Comparison of ENCODE assay signal across 13 cellular contexts in the genomic region with DNA sequence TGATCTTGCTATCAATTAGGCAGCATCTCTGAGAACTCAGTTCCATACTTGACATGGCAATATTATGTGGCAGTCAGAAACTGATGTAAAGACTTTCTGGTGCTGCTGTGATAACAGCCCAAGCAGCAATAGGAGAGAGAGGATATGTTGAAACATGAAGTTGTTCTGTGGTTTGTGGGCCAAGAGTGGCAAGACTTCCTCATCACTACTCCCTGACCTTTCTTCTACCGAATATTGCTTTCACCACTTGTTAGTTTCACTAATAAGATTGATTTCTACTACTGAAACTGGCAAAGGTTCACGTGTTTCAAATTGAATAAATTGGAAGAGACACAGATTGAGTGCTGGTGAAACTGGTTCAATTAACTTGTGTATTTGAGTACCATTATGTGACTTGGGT.
A peak's percentile ranks its signal among the peaks of the same experiment; 100 is the strongest.
DNase-seq lines count a peak whose midpoint lies in the region; ATAC-seq and TF ChIP-seq lines count a peak whose summit lies in the region.
"Had no signal": no experiment of that assay in that cellular context is flagged by ENCODE, and none has a peak within 500 bp of the region (broad histone marks: within the 10 kb centered on the region; RNA-seq: fewer than 3 reads in every experiment).

No MANE protein-coding gene starts in this region.

- no peaks in the 10 kb centered on the region for H3K79me2 ChIP-seq in MM.1S (ENCODE audit: low read length)

- no peaks in the 10 kb centered on the region for H3K4me1 Mint-ChIP-seq in activated T-helper 17 cell treated with anti-CD3 and anti-CD28 coated beads, Interleukin-2, amount 50 U/mL, for 72 hours

- H2AFZ ChIP-seq in MM.1S (ENCODE audit: low read length), result no peak overlapping the region

- DNase-seq in MM.1S (peak; percentile 61), fibroblast of gingiva (ENCODE audit: low read depth) (peak; percentile 2), inferior parietal cortex (ENCODE audit: extremely low spot score) (no peak), NCI-H2171 (lab: John Stamatoyannopoulos, UW) (no peak), GM10248 (ENCODE audit: extremely low spot score) (no peak)
- DNase-seq: activated effector memory CD4-positive, alpha-beta T cell treated with Interleukin-2 at 50 U/mL for 16 hours; cortex of kidney; NCI-H526; stimulated activated CD4-positive, alpha-beta T cell treated with anti-CD3 and anti-CD28 coated beads, Interleukin-4, amount 100 ng/mL, for 1 hour; upper lobe of left lung had no signal

- no peaks in the 10 kb centered on the region for H3K27me3 ChIP-seq in BLaER1 treated with 17β-estradiol and CSF1 and Interleukin-3, amounts not matched to agents 10 nM and 100 nM
- no peaks in the 10 kb centered on the region for H3K27me3 ChIP-seq in MM.1S (replicated peaks; ENCODE audit: insufficient read depth, low read length)
- H3K27me3 ChIP-seq: upper lobe of left lung had no signal

- peak overlapping the region in 3 of 11 experiments; percentile 18 to 47 (median 37); a peak in 3 of 22 replicates for H3K9ac ChIP-seq in BLaER1 treated with 17β-estradiol and CSF1 and Interleukin-3, amounts not matched to agents 10 nM and 100 nM
- H3K9ac ChIP-seq in MM.1S (ENCODE audit: low read length), result no peak overlapping the region

- no peak overlapping the region for H3K4me3 Mint-ChIP-seq in activated T-helper 17 cell treated with anti-CD3 and anti-CD28 coated beads, Interleukin-2, amount 50 U/mL, for 72 hours

- no peaks in the 10 kb centered on the region for H3F3A ChIP-seq in MM.1S (ENCODE audit: insufficient read depth, low read length)

- POLR2A ChIA-PET in GM10248 (lab: Yijun Ruan, JAX), result no interaction called here

- no peak overlapping the region for H3K27ac Mint-ChIP-seq in activated T-helper 17 cell treated with anti-CD3 and anti-CD28 coated beads, Interleukin-2, amount 50 U/mL, for 72 hours

- H3K9me2 ChIP-seq in MM.1S (replicated peaks; ENCODE audit: insufficient read depth, low read length), result no peaks in the 10 kb centered on the region

- no peaks in the 10 kb centered on the region for H3K36me3 ChIP-seq in BLaER1 treated with 17β-estradiol and CSF1 and Interleukin-3, amounts not matched to agents 10 nM and 100 nM
- no peaks in the 10 kb centered on the region for H3K36me3 ChIP-seq in MM.1S (replicated peaks; ENCODE audit: insufficient read depth, low read length)
- H3K36me3 ChIP-seq: upper lobe of left lung had no signal

- CTCF ChIA-PET in GM10248 (lab: Yijun Ruan, JAX), result no interaction called here

- no peaks in the 10 kb centered on the region for H3K27me3 Mint-ChIP-seq in activated T-helper 17 cell treated with anti-CD3 and anti-CD28 coated beads, Interleukin-2, amount 50 U/mL, for 72 hours

- peaks cover 0 to 29% (median 17%) of the 10 kb centered on the region in 10 experiments; a peak in 14 of 20 replicates for H3K4me1 ChIP-seq in BLaER1 treated with 17β-estradiol and CSF1 and Interleukin-3, amounts not matched to agents 10 nM and 100 nM
- H3K4me1 ChIP-seq in MM.1S (ENCODE audit: low read length), result 0 out of 2 replicates have a peak, but pooled peaks cover 6% of the 10 kb centered on the region
- H3K4me1 ChIP-seq: upper lobe of left lung had no signal

- H3K9me3 ChIP-seq in BLaER1 treated with 17β-estradiol and CSF1 and Interleukin-3, amounts not matched to agents 10 nM and 100 nM (replicated peaks in 1 of 11), result no peaks in the 10 kb centered on the region
- no peaks in the 10 kb centered on the region for H3K9me3 ChIP-seq in MM.1S (replicated peaks; ENCODE audit: insufficient read depth, low read length)
- H3K9me3 ChIP-seq: upper lobe of left lung had no signal

- peak overlapping the region in 7 of 11 experiments; percentile 31 to 73 (median 60); a peak in 13 of 22 replicates for H3K27ac ChIP-seq in BLaER1 treated with 17β-estradiol and CSF1 and Interleukin-3, amounts not matched to agents 10 nM and 100 nM
- no peak overlapping the region for H3K27ac ChIP-seq in MM.1S (ENCODE audit: low read length)
- H3K27ac ChIP-seq: upper lobe of left lung had no signal

- H3K9me3 Mint-ChIP-seq in activated T-helper 17 cell treated with anti-CD3 and anti-CD28 coated beads, Interleukin-2, amount 50 U/mL, for 72 hours, result peaks cover 16% of the 10 kb centered on the region

- H4K20me1 ChIP-seq in BLaER1 treated with 17β-estradiol and CSF1 and Interleukin-3, amounts not matched to agents 10 nM and 100 nM, result no peaks in the 10 kb centered on the region
- no peaks in the 10 kb centered on the region for H4K20me1 ChIP-seq in MM.1S (ENCODE audit: insufficient read depth, low read length)

- H3K4me3 ChIP-seq in BLaER1 treated with 17β-estradiol and CSF1 and Interleukin-3, amounts not matched to agents 10 nM and 100 nM, result no peak overlapping the region
- no peak overlapping the region for H3K4me3 ChIP-seq in MM.1S (ENCODE audit: low read length)
- H3K4me3 ChIP-seq: upper lobe of left lung had no signal

- H3K36me3 Mint-ChIP-seq in activated T-helper 17 cell treated with anti-CD3 and anti-CD28 coated beads, Interleukin-2, amount 50 U/mL, for 72 hours (ENCODE audit: low read depth), result no peaks in the 10 kb centered on the region

- H3K4me2 ChIP-seq in BLaER1 treated with 17β-estradiol and CSF1 and Interleukin-3, amounts not matched to agents 10 nM and 100 nM, result peak overlapping the region in 9 of 11 experiments; percentile 8 to 74 (median 67); a peak in 17 of 22 replicates
- no peak overlapping the region for H3K4me2 ChIP-seq in MM.1S (ENCODE audit: low read depth, low read length)

- peak; percentile 80 for ATAC-seq in GM21786 (IDR thresholded peaks at IDR 0.05; ENCODE audit: unreplicated experiment)
- no peak for ATAC-seq in activated T-helper 17 cell treated with anti-CD3 and anti-CD28 coated beads, Interleukin-2, amount 50 U/mL, for 72 hours (replicated peaks)

- TF ChIP-seq CTCF in MM.1S (IDR thresholded peaks at IDR 0.05; ENCODE audit: low read length) (no peak), GM10248 (IDR thresholded peaks at IDR 0.05; ENCODE audit: control extremely low read depth, extremely low read depth, low read depth, missing control alignments) (no peak)

Comparison
In these comparisons a context has a peak if more than half of its experiments do, and no peak if none do; other contexts are left out.
1. DNase-seq: peak in MM.1S (single experiment) and fibroblast of gingiva (single experiment); none in inferior parietal cortex (single experiment), NCI-H2171 (single experiment) and GM10248 (single experiment).